8 cellular contexts compared by ENCODE assay signal in the genomic region with DNA sequence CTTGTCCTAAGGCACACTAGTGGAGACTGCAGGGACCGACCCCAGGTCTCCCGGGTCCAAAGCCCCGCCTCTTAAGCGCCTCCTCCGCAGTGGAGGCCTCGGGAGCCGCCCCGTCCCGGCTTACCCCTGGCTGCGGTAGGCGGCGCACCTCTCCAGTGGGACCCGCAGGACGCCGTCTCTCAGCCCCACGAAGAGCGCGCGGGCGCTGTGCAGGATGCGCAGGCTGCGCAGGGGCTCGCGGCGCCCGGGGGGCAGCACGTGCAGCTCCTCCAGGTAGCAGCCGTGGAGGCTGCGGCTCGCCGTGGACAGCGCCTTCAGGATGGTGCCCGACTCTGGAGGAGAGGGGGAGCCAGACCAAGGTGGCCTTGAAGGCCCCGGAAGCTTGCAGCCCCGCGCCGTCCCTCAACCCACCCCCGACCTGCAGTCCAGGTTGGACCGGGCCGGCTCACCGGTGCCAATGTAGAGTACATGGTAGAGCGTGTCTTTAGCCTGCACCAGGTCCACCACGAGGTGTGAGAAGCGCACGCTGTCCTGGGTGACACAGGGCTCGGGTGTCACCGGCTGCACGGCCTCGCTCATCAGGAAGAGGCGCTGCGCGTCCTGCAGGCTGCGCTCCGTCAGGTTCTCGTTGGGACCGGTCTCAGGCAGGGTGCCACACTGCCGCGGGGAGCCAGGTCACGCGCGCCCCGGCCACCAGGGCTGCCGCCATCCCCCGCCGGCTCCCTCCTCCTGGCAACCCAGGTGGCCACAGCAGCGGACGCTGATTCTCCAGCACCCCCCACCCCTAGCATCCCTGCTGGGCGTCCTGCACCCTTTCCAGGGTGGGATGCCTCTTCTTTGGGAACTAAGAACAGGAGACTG.
DNase-seq lines count a peak whose midpoint lies in the region; ATAC-seq and TF ChIP-seq lines count a peak whose summit lies in the region.

No MANE protein-coding gene starts in this region.

- peak overlapping the region; percentile 10 for H3K4me3 ChIP-seq in urinary bladder (ENCODE audit: low read depth, low read length)

- no peaks in the 10 kb centered on the region for H3K4me1 ChIP-seq in urinary bladder (ENCODE audit: insufficient read depth)

- no peak for TF ChIP-seq CTCF in activated B cell treated with CpG ODN at 0.5 μM for 24 hours (IDR thresholded peaks at IDR 0.05)

- peaks cover 13% of the 10 kb centered on the region for H3K27me3 Mint-ChIP-seq in activated B cell treated with CpG ODN at 0.5 μM for 24 hours

- 23% methylated on average over 68 of the region's 68 CpGs for WGBS in urinary bladder

- H3K27ac Mint-ChIP-seq in activated B cell treated with CpG ODN at 0.5 μM for 24 hours: no peak overlapping the region

- intact Hi-C loops in activated B cell treated with CpG ODN at 0.5 μM for 24 hours (cut with micrococcal nuclease): loop anchor here (1.0 kb wide), 1 partner anchor 106 kb away; no protein-coding TSS in a partner anchor

- H3K9me3 Mint-ChIP-seq in activated B cell treated with CpG ODN at 0.5 μM for 24 hours: no peaks in the 10 kb centered on the region

- peaks cover 8% of the 10 kb centered on the region for H3K4me1 Mint-ChIP-seq in activated B cell treated with CpG ODN at 0.5 μM for 24 hours

- H3K4me3 Mint-ChIP-seq in activated B cell treated with CpG ODN at 0.5 μM for 24 hours: peak overlapping the region; percentile 66

- POLR2A ChIA-PET in activated B cell treated with CpG ODN at 0.5 μM for 24 hours (lab: Charles Lee): no interaction called here

- H3K36me3 Mint-ChIP-seq in activated B cell treated with CpG ODN at 0.5 μM for 24 hours (ENCODE audit: low read depth): no peaks in the 10 kb centered on the region

- CTCF ChIA-PET in activated B cell treated with CpG ODN at 0.5 μM for 24 hours (lab: Charles Lee): no interaction called here

- ATAC-seq in GM21723 (IDR thresholded peaks at IDR 0.05; ENCODE audit: unreplicated experiment): peak; percentile 55
- peak; percentile 91 for ATAC-seq in activated B cell treated with CpG ODN at 0.5 μM for 24 hours (ENCODE audit: low read depth)

- H3K36me3 ChIP-seq in urinary bladder (ENCODE audit: insufficient read depth): no peaks in the 10 kb centered on the region

- DNase-seq in COR-L47 (lab: John Stamatoyannopoulos, UW) (peak; percentile 69), activated B cell treated with CpG ODN at 0.5 μM for 24 hours (peak; percentile 35), left kidney (ENCODE audit: low read depth, low spot score) (peak; percentile 70), ureter (ENCODE audit: low spot score) (no peak), GF-D8 (lab: John Stamatoyannopoulos, UW) (no peak), Kasumi-1 (lab: John Stamatoyannopoulos, UW) (no peak)

- no peak overlapping the region for H3K27ac ChIP-seq in urinary bladder (ENCODE audit: low read depth)

Comparison
In these comparisons a context has a peak if more than half of its experiments do, and no peak if none do; other contexts are left out.
1. DNase-seq: peak in COR-L47 (single experiment), activated B cell treated with CpG ODN at 0.5 μM for 24 hours (single experiment) and left kidney (single experiment); none in ureter (single experiment), GF-D8 (single experiment) and Kasumi-1 (0 of 2).